In genomic region chr7:151245360-151246160, GRCh38 we compare ENCODE assay signal across 8 cellular contexts. TPM values are rescaled to one million over a fixed set of nuclear protein-coding genes. Genes with fewer than 3 reads are reported as not detected.
DNase-seq lines count a peak whose midpoint lies in the region; ATAC-seq and TF ChIP-seq lines count a peak whose summit lies in the region.

No MANE protein-coding gene starts in this region.

- H3K9me3 Mint-ChIP-seq in activated CD4-positive, alpha-beta T cell treated with anti-CD3 and anti-CD28 coated beads, Interleukin-2, amount 10 ng/mL, durations not matched to agents 7 days and 5 days: no peaks in the 10 kb centered on the region

- H3K4me1 ChIP-seq in muscle layer of duodenum (ENCODE audit: control insufficient read depth in 1 of 2, insufficient read depth in 2 of 2, low read length in 2 of 2) (peaks cover 3 to 66% of the 10 kb centered on the region in 2 donors), thymus (ENCODE audit: control insufficient read depth, insufficient read depth, low read length) (peaks cover 31% of the 10 kb centered on the region)

- POLR2A ChIA-PET in activated CD4-positive, alpha-beta T cell treated with anti-CD3 and anti-CD28 coated beads, Interleukin-2, amount 10 ng/mL, durations not matched to agents 7 days and 5 days (lab: Charles Lee): no interaction called here

- peaks cover 43% of the 10 kb centered on the region for H3K4me1 Mint-ChIP-seq in activated CD4-positive, alpha-beta T cell treated with anti-CD3 and anti-CD28 coated beads, Interleukin-2, amount 10 ng/mL, durations not matched to agents 7 days and 5 days

- 4% methylated on average over 60 of the region's 60 CpGs for WGBS in thymus

- no peak overlapping the region for H3K4me3 Mint-ChIP-seq in activated CD4-positive, alpha-beta T cell treated with anti-CD3 and anti-CD28 coated beads, Interleukin-2, amount 10 ng/mL, durations not matched to agents 7 days and 5 days

- TF ChIP-seq CTCF in GM12865 (IDR thresholded peaks at IDR 0.05; ENCODE audit: insufficient read depth, low read depth, low read length, missing control alignments): peak; percentile 60

- CTCF ChIA-PET in activated CD4-positive, alpha-beta T cell treated with anti-CD3 and anti-CD28 coated beads, Interleukin-2, amount 10 ng/mL, durations not matched to agents 7 days and 5 days (lab: Charles Lee): interaction anchor here (1.0 to 4.7 kb wide), 5 partner anchors 11 to 28 kb away, joined by 3 to 40 read pairs (median 26); partner anchors contain the start of genes ABCF2 and CHPF2

- no peak overlapping the region for H3K27ac Mint-ChIP-seq in activated CD4-positive, alpha-beta T cell treated with anti-CD3 and anti-CD28 coated beads, Interleukin-2, amount 10 ng/mL, durations not matched to agents 7 days and 5 days

- H3K27me3 Mint-ChIP-seq in activated CD4-positive, alpha-beta T cell treated with anti-CD3 and anti-CD28 coated beads, Interleukin-2, amount 10 ng/mL, durations not matched to agents 7 days and 5 days: peaks cover 46% of the 10 kb centered on the region

- ATAC-seq in HG03135 (IDR thresholded peaks at IDR 0.05; ENCODE audit: unreplicated experiment) (no peak), GM18873 (IDR thresholded peaks at IDR 0.05; ENCODE audit: low FRiP score, unreplicated experiment) (no peak)

- H3K36me3 Mint-ChIP-seq in activated CD4-positive, alpha-beta T cell treated with anti-CD3 and anti-CD28 coated beads, Interleukin-2, amount 10 ng/mL, durations not matched to agents 7 days and 5 days (ENCODE audit: low read depth): no peaks in the 10 kb centered on the region

- no peaks in the 10 kb centered on the region for H3K9me3 ChIP-seq in muscle layer of duodenum (ENCODE audit: control insufficient read depth in 1 of 2, low read length in 2 of 2)
- H3K9me3 ChIP-seq in thymus (ENCODE audit: control insufficient read depth): no peaks in the 10 kb centered on the region

- DNase-seq in GM12865 (ENCODE audit: low read depth) (peak; percentile 44), HuH-7 (ENCODE audit: low spot score) (peak; percentile 85)
- DNase-seq in activated CD4-positive, alpha-beta T cell treated with anti-CD3 and anti-CD28 coated beads, Interleukin-2, amount 10 ng/mL, durations not matched to agents 7 days and 5 days: peak; percentile 63
- DNase-seq in effector CD8-positive, alpha-beta T cell (lab: John Stamatoyannopoulos, UW): peak; percentile 67

- H3K27ac ChIP-seq in muscle layer of duodenum (ENCODE audit: low read length): no peak overlapping the region
- no peak overlapping the region for H3K27ac ChIP-seq in thymus (ENCODE audit: low read depth)

- H3K36me3 ChIP-seq in muscle layer of duodenum (ENCODE audit: control insufficient read depth in 1 of 2, insufficient read depth in 2 of 2, low read length in 2 of 2): peaks cover 7 to 17% of the 10 kb centered on the region in 2 donors
- H3K36me3 ChIP-seq in thymus (ENCODE audit: control insufficient read depth, insufficient read depth): no peaks in the 10 kb centered on the region

- peaks cover 22% of the 10 kb centered on the region for H3K27me3 ChIP-seq in muscle layer of duodenum (ENCODE audit: low read depth, low read length)
- peaks cover 60% of the 10 kb centered on the region for H3K27me3 ChIP-seq in thymus (ENCODE audit: control insufficient read depth, insufficient read depth)

- H3K4me3 ChIP-seq in GM12865 (ENCODE audit: low read depth, low read length) (no peak overlapping the region), muscle layer of duodenum (ENCODE audit: low read depth in 1 of 2, low read length in 2 of 2) (peak overlapping the region; percentile 30 to 42), thymus (ENCODE audit: low read length) (peak overlapping the region; percentile 48)

RNA-seq across cellular contexts. Expression of gene SMARCD3, which starts 2.9 kb away (rescaled TPM):
- total RNA-seq in activated CD4-positive, alpha-beta T cell treated with anti-CD3 and anti-CD28 coated beads, Interleukin-2, amount 10 ng/mL, durations not matched to agents 7 days and 5 days: 1 to 10 TPM; 2.0 to 2.5 TPM
- 9.6 TPM for polyA plus RNA-seq in thymus

RNA-seq across cellular contexts. Expression of gene CHPF2, which starts 13.3 kb away (rescaled TPM):
- 10 to 100 TPM; 40.7 to 42.3 TPM for total RNA-seq in activated CD4-positive, alpha-beta T cell treated with anti-CD3 and anti-CD28 coated beads, Interleukin-2, amount 10 ng/mL, durations not matched to agents 7 days and 5 days
- polyA plus RNA-seq in thymus: 35.2 TPM

RNA-seq across cellular contexts. Expression of gene ABCF2, which starts 18.6 kb away (rescaled TPM):
- total RNA-seq in activated CD4-positive, alpha-beta T cell treated with anti-CD3 and anti-CD28 coated beads, Interleukin-2, amount 10 ng/mL, durations not matched to agents 7 days and 5 days: 10 to 100 TPM; 31.7 to 34.3 TPM
- polyA plus RNA-seq in thymus: 18.9 TPM

RNA-seq across cellular contexts. Expression of gene H2BK1, which starts 35.3 kb away (rescaled TPM):
- total RNA-seq in activated CD4-positive, alpha-beta T cell treated with anti-CD3 and anti-CD28 coated beads, Interleukin-2, amount 10 ng/mL, durations not matched to agents 7 days and 5 days: not detected
- polyA plus RNA-seq in thymus: 0.25 TPM

RNA-seq across cellular contexts. Expression of gene ASB10, which starts 58.5 kb away (rescaled TPM):
- total RNA-seq in activated CD4-positive, alpha-beta T cell treated with anti-CD3 and anti-CD28 coated beads, Interleukin-2, amount 10 ng/mL, durations not matched to agents 7 days and 5 days: not detected
- 0.05 TPM for polyA plus RNA-seq in thymus
